ENCODE assay signal across 9 cellular contexts in genomic region chr11:111762981-111763643, GRCh38. TPM values are rescaled to one million over a fixed set of nuclear protein-coding genes. Genes with fewer than 3 reads are reported as not detected.
DNase-seq lines count a peak whose midpoint lies in the region; ATAC-seq and TF ChIP-seq lines count a peak whose summit lies in the region.
"Had no signal": no experiment of that assay in that cellular context is flagged by ENCODE, and none has a peak within 500 bp of the region (broad histone marks: within the 10 kb centered on the region; RNA-seq: fewer than 3 reads in every experiment).

No MANE protein-coding gene starts in this region.

- DNase-seq in ELF-1 (ENCODE audit: low read depth, low spot score) (peak; percentile 10), NCI-H1694 treated with DMSO at 0.1 percent for 48 hours (lab: John Stamatoyannopoulos, UW) (peak; percentile 30), cerebellar cortex (ENCODE audit: low spot score) (peak; percentile 78), neural crest cell (ENCODE audit: low read depth, low spot score) (no peak), left ventricle myocardium inferior (no peak)
- DNase-seq in activated effector memory CD4-positive, alpha-beta T cell treated with Interleukin-2 at 50 U/mL for 16 hours = no peak
- DNase-seq: NCI-H1092 had no signal

- no peak overlapping the region for H3K27ac Mint-ChIP-seq in neural crest cell (ENCODE audit: unreplicated experiment)
- H3K27ac Mint-ChIP-seq: dendritic cell treated with granulocyte-macrophage colony-stimulating factor and Interleukin-4, amounts not matched to agents 40 ng/mL and 50 ng/mL, for 4 days had no signal

- H3K36me3 ChIP-seq in left ventricle myocardium inferior = peaks cover 68% of the 10 kb centered on the region

- H3K36me3 Mint-ChIP-seq in neural crest cell (ENCODE audit: low read depth) = peaks cover 13% of the 10 kb centered on the region

- no peak overlapping the region for H3K4me3 ChIP-seq in left ventricle myocardium inferior

- H3K4me3 Mint-ChIP-seq in neural crest cell = peak overlapping the region; percentile 74
- H3K4me3 Mint-ChIP-seq: dendritic cell treated with granulocyte-macrophage colony-stimulating factor and Interleukin-4, amounts not matched to agents 40 ng/mL and 50 ng/mL, for 4 days had no signal

- no peaks in the 10 kb centered on the region for H3K9me3 Mint-ChIP-seq in neural crest cell
- H3K9me3 Mint-ChIP-seq: dendritic cell treated with granulocyte-macrophage colony-stimulating factor and Interleukin-4, amounts not matched to agents 40 ng/mL and 50 ng/mL, for 4 days had no signal

- H3K27me3 ChIP-seq in left ventricle myocardium inferior (ENCODE audit: low read depth) = no peaks in the 10 kb centered on the region

- peaks cover 77% of the 10 kb centered on the region for H3K4me1 ChIP-seq in left ventricle myocardium inferior

- no peaks in the 10 kb centered on the region for H3K27me3 Mint-ChIP-seq in neural crest cell (ENCODE audit: low read depth)

- no peak for TF ChIP-seq CTCF in neural crest cell (conservative IDR thresholded peaks at IDR 0.05)
- no peak for TF ChIP-seq CTCF in left ventricle myocardium inferior (IDR thresholded peaks at IDR 0.05; ENCODE audit: borderline replicate concordance)

- intact Hi-C loops in left ventricle myocardium inferior (cut with micrococcal nuclease) = no loop called here

- no peaks in the 10 kb centered on the region for H3K9me3 ChIP-seq in left ventricle myocardium inferior (replicated peaks)

- peaks cover 41% of the 10 kb centered on the region for H3K4me1 Mint-ChIP-seq in neural crest cell

- H3K27ac ChIP-seq in left ventricle myocardium inferior (replicated peaks) = no peak overlapping the region

- no peak for ATAC-seq in GM21367 (IDR thresholded peaks at IDR 0.05; ENCODE audit: unreplicated experiment)

RNA-seq across cellular contexts. Expression of gene PPP2R1B, which starts 3.1 kb away (rescaled TPM):
- 78.0 and 80.4 TPM in 2 replicates for total RNA-seq in neural crest cell
- 6.5 TPM for total RNA-seq in left ventricle myocardium inferior

Comparison
In these comparisons a context has a peak if more than half of its experiments do, and no peak if none do; other contexts are left out.
1. DNase-seq: peak in ELF-1 (single experiment), NCI-H1694 treated with DMSO at 0.1 percent for 48 hours (single experiment) and cerebellar cortex (single experiment); none in neural crest cell (single experiment), activated effector memory CD4-positive, alpha-beta T cell treated with Interleukin-2 at 50 U/mL for 16 hours (single experiment) and left ventricle myocardium inferior (single experiment).
2. RNA of gene PPP2R1B, which starts 3.1 kb away (total RNA-seq): 78.0 to 80.4 TPM in neural crest cell; 6.5 TPM in left ventricle myocardium inferior (single experiment); every median in the first group is over 10 times any median in the second.